ENCODE assay signal across 8 cellular contexts in genomic region chr7:154177584-154177983, GRCh38.
"Had no signal": no experiment of that assay in that cellular context is flagged by ENCODE, and none has a peak within 500 bp of the region (broad histone marks: within the 10 kb centered on the region; RNA-seq: fewer than 3 reads in every experiment).

No MANE protein-coding gene starts in this region.

- H3K4me2 ChIP-seq: GM23338 had no signal

- FAIRE-seq: HTR-8/SVneo had no signal

- H2AFZ ChIP-seq: GM23338 had no signal

- H3K9me3 ChIP-seq: HAP-1 had no signal

- H3K36me3 ChIP-seq: HAP-1 had no signal

- H3K4me3 ChIP-seq: GM23338, HAP-1 had no signal

- ATAC-seq: GM23338, HCT116 had no signal

- H3K4me1 ChIP-seq: HAP-1 had no signal

- DNase-seq: H7, HFFc6, Kasumi-1, KG1 had no signal
